In genomic region chr14:24051162-24051788, GRCh38 we compare ENCODE assay signal across 8 cellular contexts. TPM values are rescaled to one million over a fixed set of nuclear protein-coding genes. Genes with fewer than 3 reads are reported as not detected.
DNase-seq lines count a peak whose midpoint lies in the region; ATAC-seq and TF ChIP-seq lines count a peak whose summit lies in the region.

No MANE protein-coding gene starts in this region.

- no peak for DNase-seq in Right ventricle myocardium superior
- no peak for DNase-seq in cardiac septum (ENCODE audit: low spot score)
- DNase-seq in endodermal cell = peak; percentile 78
- DNase-seq in stimulated activated CD8-positive, alpha-beta memory T cell treated with anti-CD3 and anti-CD28 coated beads, Interleukin-4, amount 100 ng/mL, for 48 hours = no peak
- DNase-seq in NCI-H2081 (lab: John Stamatoyannopoulos, UW) = no peak

- 18% methylated on average over 20 of the region's 20 CpGs; no CpG with 5 or more reads in 1 of the 2 experiments for WGBS in endodermal cell (ENCODE audit: insufficient coverage in 1 of 2, insufficient read length in 1 of 2), 2 experiments

- H3K36me3 Mint-ChIP-seq in endodermal cell (ENCODE audit: low read depth) = no peaks in the 10 kb centered on the region
- H3K36me3 Mint-ChIP-seq in nephron (ENCODE audit: low read depth) = no peaks in the 10 kb centered on the region

- intact Hi-C loops in Right ventricle myocardium superior (cut with DNase I) (no loop called here), cardiac septum (cut with DNase I) (no loop called here)

- H3K27me3 ChIP-seq in OCI-LY3 (ENCODE audit: low read depth, low read length) (no peaks in the 10 kb centered on the region), endodermal cell (ENCODE audit: control insufficient read depth, insufficient read depth, low read length, poor library complexity, severe bottlenecking) (no peaks in the 10 kb centered on the region)

- peak overlapping the region; percentile 91 for H3K4me3 ChIP-seq in OCI-LY3 (ENCODE audit: low read length)
- H3K4me3 ChIP-seq in endodermal cell (ENCODE audit: low read length) = peak overlapping the region; percentile 77

- H3K27ac Mint-ChIP-seq in endodermal cell = peak overlapping the region; percentile 16
- peak overlapping the region; percentile 39 to 87 (median 60) for H3K27ac Mint-ChIP-seq in nephron

- no peaks in the 10 kb centered on the region for H3K79me2 ChIP-seq in OCI-LY3 (ENCODE audit: low read length)

- TF ChIP-seq CTCF in OCI-LY3 (IDR thresholded peaks at IDR 0.05; ENCODE audit: low read depth, low read length) (no peak), endodermal cell (conservative IDR thresholded peaks at IDR 0.05) (no peak), nephron (IDR thresholded peaks at IDR 0.05; ENCODE audit: unreplicated experiment in 3 of 3) (no peak)

- peak overlapping the region; percentile 93 for H3K4me2 ChIP-seq in OCI-LY3 (ENCODE audit: low read length)

- H3K9ac ChIP-seq in OCI-LY3 (ENCODE audit: low read length) (peak overlapping the region; percentile 96), endodermal cell (ENCODE audit: extremely low read depth, low read length, poor library complexity, severe bottlenecking) (peak overlapping the region; percentile 49)

- peaks cover 5% of the 10 kb centered on the region; the same call in 1 of the 2 replicates for H4K20me1 ChIP-seq in OCI-LY3 (ENCODE audit: insufficient read depth, low read length)

- peaks cover 31% of the 10 kb centered on the region for H3K4me1 ChIP-seq in OCI-LY3 (ENCODE audit: low read length)
- no peaks in the 10 kb centered on the region for H3K4me1 ChIP-seq in endodermal cell (ENCODE audit: control insufficient read depth, insufficient read depth, low read length)

- no peaks in the 10 kb centered on the region for H3K36me3 ChIP-seq in OCI-LY3 (replicated peaks; ENCODE audit: low read depth, low read length)
- no peaks in the 10 kb centered on the region for H3K36me3 ChIP-seq in endodermal cell (ENCODE audit: control insufficient read depth, insufficient read depth, low read length)

- H3K9me3 Mint-ChIP-seq in endodermal cell = no peaks in the 10 kb centered on the region
- H3K9me3 Mint-ChIP-seq in nephron = no peaks in the 10 kb centered on the region

- H2AFZ ChIP-seq in OCI-LY3 (ENCODE audit: low read depth, low read length) = peak overlapping the region; percentile 89

- H3K4me1 Mint-ChIP-seq in endodermal cell (peaks cover 12% of the 10 kb centered on the region), nephron (peaks cover 10% of the 10 kb centered on the region)

- peak overlapping the region; percentile 50 for H3K4me3 Mint-ChIP-seq in endodermal cell
- H3K4me3 Mint-ChIP-seq in nephron = peak overlapping the region; percentile 84 to 92 (median 88)

- H3K27me3 Mint-ChIP-seq in endodermal cell (ENCODE audit: insufficient read depth) = peaks cover 6% of the 10 kb centered on the region
- H3K27me3 Mint-ChIP-seq in nephron (ENCODE audit: low read depth) = peaks cover 41% of the 10 kb centered on the region

- peak overlapping the region; percentile 66 for H3K27ac ChIP-seq in OCI-LY3 (ENCODE audit: low read length)
- H3K27ac ChIP-seq in endodermal cell (ENCODE audit: low read depth, low read length) = peak overlapping the region; percentile 53

- H3K9me3 ChIP-seq in OCI-LY3 (ENCODE audit: insufficient read depth, low read length) = no peaks in the 10 kb centered on the region
- no peaks in the 10 kb centered on the region for H3K9me3 ChIP-seq in endodermal cell (ENCODE audit: control insufficient read depth, low read length)

- ATAC-seq in Right ventricle myocardium superior (ENCODE audit: poor library complexity) = peak; percentile 32
- no peak for ATAC-seq in HG03159 (IDR thresholded peaks at IDR 0.05; ENCODE audit: unreplicated experiment)

RNA-seq across cellular contexts. Expression of gene CARMIL3, which starts 0.5 kb away (rescaled TPM):
- 0.08 TPM for total RNA-seq in Right ventricle myocardium superior
- total RNA-seq in cardiac septum = 0.05 TPM
- 1 to 10 TPM; 2.1 to 4.4 TPM for total RNA-seq in endodermal cell
- polyA plus RNA-seq in endodermal cell (2013, experiment 1 of 2) = 11.8 TPM
- polyA plus RNA-seq in endodermal cell (2013, experiment 2 of 2) = 8.0 TPM

RNA-seq across cellular contexts. Expression of gene CPNE6, which starts 20.1 kb away (rescaled TPM):
- total RNA-seq in Right ventricle myocardium superior (not detected), cardiac septum (1.4 TPM), endodermal cell (not detected)
- not detected for polyA plus RNA-seq in endodermal cell (2013, experiment 1 of 2)
- polyA plus RNA-seq in endodermal cell (2013, experiment 2 of 2) = not detected

RNA-seq across cellular contexts. Expression of gene PCK2, which starts 42.8 kb away (rescaled TPM):
- total RNA-seq in Right ventricle myocardium superior = 2.7 TPM
- 2.2 TPM for total RNA-seq in cardiac septum
- total RNA-seq in endodermal cell = 10 to 100 TPM; 37.7 to 42.8 TPM
- 26.6 TPM for polyA plus RNA-seq in endodermal cell (2013, experiment 1 of 2)
- 16.0 TPM for polyA plus RNA-seq in endodermal cell (2013, experiment 2 of 2)

Comparison
In these comparisons a context has a peak if more than half of its experiments do, and no peak if none do; other contexts are left out.
1. RNA of gene PCK2, which starts 42.8 kb away (total RNA-seq): 37.7 to 42.8 TPM in endodermal cell; 2.7 TPM in Right ventricle myocardium superior (single experiment) and 2.2 TPM in cardiac septum (single experiment); every median in the first group is over 10 times any median in the second.